Comparison of ENCODE assay signal across 1 cellular context in genomic region chr13:40123962-40124647, GRCh38.
TF ChIP-seq lines count a peak whose summit lies in the region.

No MANE protein-coding gene starts in this region.

TF ChIP-seq in WTC11, 78 proteins besides CTCF, POLR2A, EP300 and RAD21 (continued from another document):
- TF ChIP-seq FOXP4 (CRISPR knock-in tag; IDR thresholded peaks at IDR 0.05) (no peak), ZNF317 (CRISPR knock-in tag; IDR thresholded peaks at IDR 0.05; ENCODE audit: borderline replicate concordance, low read depth) (no peak), ZNF532 (CRISPR knock-in tag; IDR thresholded peaks at IDR 0.05; ENCODE audit: borderline replicate concordance) (no peak)
